ENCODE assay signal across 1 cellular context in the genomic region with DNA sequence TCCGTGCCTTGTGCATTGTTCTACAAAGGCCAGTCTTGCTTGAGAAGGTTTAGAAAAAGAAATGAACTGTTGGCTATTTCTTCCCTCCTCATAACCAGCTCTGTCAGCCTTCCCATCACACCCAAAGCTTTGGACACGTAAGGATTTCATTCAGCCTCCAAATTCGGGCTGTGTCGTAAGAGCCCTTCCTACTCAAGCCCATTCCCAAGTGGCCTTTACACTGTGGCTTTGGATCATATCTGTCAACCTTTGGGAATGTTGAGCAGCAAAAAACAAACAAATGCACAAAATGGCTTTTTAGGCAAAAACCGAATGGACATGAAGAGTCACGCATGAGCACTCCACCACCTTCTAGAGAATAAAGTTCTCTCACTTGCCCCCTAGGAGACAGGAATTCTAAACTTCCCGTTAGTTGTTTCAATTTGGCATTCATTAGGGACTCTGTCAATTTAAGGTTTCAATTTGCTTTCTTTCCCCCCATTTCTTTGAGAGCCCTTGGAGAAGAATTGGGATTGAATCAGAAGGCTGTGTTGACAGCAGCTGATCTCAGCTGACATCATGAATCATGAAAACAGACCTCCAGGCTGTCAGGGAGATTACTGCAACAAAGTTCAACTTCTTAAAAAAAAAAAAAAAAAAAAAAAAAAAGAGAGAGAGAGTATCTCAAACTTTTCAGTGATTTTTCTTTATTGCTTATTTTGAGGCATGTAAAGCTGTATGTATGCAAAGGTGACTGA.
TF ChIP-seq lines count a peak whose summit lies in the region.

No MANE protein-coding gene starts in this region.

TF ChIP-seq in HepG2, 621 proteins besides CTCF, POLR2A, EP300 and RAD21 (continued from another document and continues in another):
- TF ChIP-seq, protein P1, sequence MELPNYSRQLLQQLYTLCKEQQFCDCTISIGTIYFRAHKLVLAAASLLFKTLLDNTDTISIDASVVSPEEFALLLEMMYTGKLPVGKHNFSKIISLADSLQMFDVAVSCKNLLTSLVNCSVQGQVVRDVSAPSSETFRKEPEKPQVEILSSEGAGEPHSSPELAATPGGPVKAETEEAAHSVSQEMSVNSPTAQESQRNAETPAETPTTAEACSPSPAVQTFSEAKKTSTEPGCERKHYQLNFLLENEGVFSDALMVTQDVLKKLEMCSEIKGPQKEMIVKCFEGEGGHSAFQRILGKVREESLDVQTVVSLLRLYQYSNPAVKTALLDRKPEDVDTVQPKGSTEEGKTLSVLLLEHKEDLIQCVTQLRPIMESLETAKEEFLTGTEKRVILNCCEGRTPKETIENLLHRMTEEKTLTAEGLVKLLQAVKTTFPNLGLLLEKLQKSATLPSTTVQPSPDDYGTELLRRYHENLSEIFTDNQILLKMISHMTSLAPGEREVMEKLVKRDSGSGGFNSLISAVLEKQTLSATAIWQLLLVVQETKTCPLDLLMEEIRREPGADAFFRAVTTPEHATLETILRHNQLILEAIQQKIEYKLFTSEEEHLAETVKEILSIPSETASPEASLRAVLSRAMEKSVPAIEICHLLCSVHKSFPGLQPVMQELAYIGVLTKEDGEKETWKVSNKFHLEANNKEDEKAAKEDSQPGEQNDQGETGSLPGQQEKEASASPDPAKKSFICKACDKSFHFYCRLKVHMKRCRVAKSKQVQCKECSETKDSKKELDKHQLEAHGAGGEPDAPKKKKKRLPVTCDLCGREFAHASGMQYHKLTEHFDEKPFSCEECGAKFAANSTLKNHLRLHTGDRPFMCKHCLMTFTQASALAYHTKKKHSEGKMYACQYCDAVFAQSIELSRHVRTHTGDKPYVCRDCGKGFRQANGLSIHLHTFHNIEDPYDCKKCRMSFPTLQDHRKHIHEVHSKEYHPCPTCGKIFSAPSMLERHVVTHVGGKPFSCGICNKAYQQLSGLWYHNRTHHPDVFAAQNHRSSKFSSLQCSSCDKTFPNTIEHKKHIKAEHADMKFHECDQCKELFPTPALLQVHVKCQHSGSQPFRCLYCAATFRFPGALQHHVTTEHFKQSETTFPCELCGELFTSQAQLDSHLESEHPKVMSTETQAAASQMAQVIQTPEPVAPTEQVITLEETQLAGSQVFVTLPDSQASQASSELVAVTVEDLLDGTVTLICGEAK (IDR thresholded peaks at IDR 0.05), result peak; percentile 73
- TF ChIP-seq, protein P1 (CRISPR knock-in tag; IDR thresholded peaks at IDR 0.05), result no peak; the same call in 1 of the 2 replicates
- no peak for TF ChIP-seq ZNF562 (CRISPR knock-in tag; IDR thresholded peaks at IDR 0.05; ENCODE audit: borderline replicate concordance)
- peak; percentile 18; the same call in 1 of the 2 replicates for TF ChIP-seq EHMT2 (IDR thresholded peaks at IDR 0.05; ENCODE audit: borderline replicate concordance, low read depth, low read length)
- 0 out of 2 replicates have a peak, but pooled peaks have one; percentile 45 for TF ChIP-seq DPF2 (CRISPR knock-in tag; IDR thresholded peaks at IDR 0.05; ENCODE audit: borderline replicate concordance, low read depth)
- no peak for TF ChIP-seq THAP7 (CRISPR knock-in tag; IDR thresholded peaks at IDR 0.05)
- 0 out of 2 replicates have a peak, but pooled peaks have one; percentile 14 for TF ChIP-seq HMGXB3 (CRISPR knock-in tag; IDR thresholded peaks at IDR 0.05; ENCODE audit: borderline replicate concordance)
- TF ChIP-seq GATAD1 (CRISPR knock-in tag; IDR thresholded peaks at IDR 0.05), result 0 out of 2 replicates have a peak, but pooled peaks have one; percentile 10
- 0 out of 2 replicates have a peak, but pooled peaks have one; percentile 45 for TF ChIP-seq JUN (CRISPR knock-in tag; IDR thresholded peaks at IDR 0.05)
- no peak for TF ChIP-seq PHF20 (CRISPR knock-in tag; IDR thresholded peaks at IDR 0.05)
- TF ChIP-seq POGZ (CRISPR knock-in tag; IDR thresholded peaks at IDR 0.05), result peak; percentile 37; the same call in 1 of the 2 replicates
- TF ChIP-seq NFYB (CRISPR knock-in tag; IDR thresholded peaks at IDR 0.05), result no peak
- TF ChIP-seq TFAP4 (IDR thresholded peaks at IDR 0.05; ENCODE audit: borderline replicate concordance, low read depth), result peak; percentile 87
- TF ChIP-seq RARA (CRISPR knock-in tag; IDR thresholded peaks at IDR 0.05), result 0 out of 2 replicates have a peak, but pooled peaks have one; percentile 3
- 0 out of 2 replicates have a peak, but pooled peaks have one; percentile 2 for TF ChIP-seq ELF3 (CRISPR knock-in tag; IDR thresholded peaks at IDR 0.05)
- TF ChIP-seq ZGPAT (CRISPR knock-in tag; IDR thresholded peaks at IDR 0.05), result 0 out of 2 replicates have a peak, but pooled peaks have one; percentile 28
- peak; percentile 66; the same call in 1 of the 2 replicates for TF ChIP-seq ZNF292 (CRISPR knock-in tag; IDR thresholded peaks at IDR 0.05; ENCODE audit: borderline replicate concordance, low read depth)
- TF ChIP-seq, protein P2, sequence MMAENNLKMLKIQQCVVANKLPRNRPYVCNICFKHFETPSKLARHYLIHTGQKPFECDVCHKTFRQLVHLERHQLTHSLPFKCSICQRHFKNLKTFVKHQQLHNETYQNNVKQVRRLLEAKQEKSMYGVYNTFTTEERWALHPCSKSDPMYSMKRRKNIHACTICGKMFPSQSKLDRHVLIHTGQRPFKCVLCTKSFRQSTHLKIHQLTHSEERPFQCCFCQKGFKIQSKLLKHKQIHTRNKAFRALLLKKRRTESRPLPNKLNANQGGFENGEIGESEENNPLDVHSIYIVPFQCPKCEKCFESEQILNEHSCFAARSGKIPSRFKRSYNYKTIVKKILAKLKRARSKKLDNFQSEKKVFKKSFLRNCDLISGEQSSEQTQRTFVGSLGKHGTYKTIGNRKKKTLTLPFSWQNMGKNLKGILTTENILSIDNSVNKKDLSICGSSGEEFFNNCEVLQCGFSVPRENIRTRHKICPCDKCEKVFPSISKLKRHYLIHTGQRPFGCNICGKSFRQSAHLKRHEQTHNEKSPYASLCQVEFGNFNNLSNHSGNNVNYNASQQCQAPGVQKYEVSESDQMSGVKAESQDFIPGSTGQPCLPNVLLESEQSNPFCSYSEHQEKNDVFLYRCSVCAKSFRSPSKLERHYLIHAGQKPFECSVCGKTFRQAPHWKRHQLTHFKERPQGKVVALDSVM (CRISPR knock-in tag; IDR thresholded peaks at IDR 0.05), result 0 out of 2 replicates have a peak, but pooled peaks have one; percentile 11
- TF ChIP-seq HDAC1 (CRISPR knock-in tag; IDR thresholded peaks at IDR 0.05), result 0 out of 2 replicates have a peak, but pooled peaks have one; percentile 22
- TF ChIP-seq CHCHD3 (CRISPR knock-in tag; IDR thresholded peaks at IDR 0.05), result no peak
- peak; percentile 43; the same call in 1 of the 2 replicates for TF ChIP-seq ZNF644 (CRISPR knock-in tag; IDR thresholded peaks at IDR 0.05; ENCODE audit: low read depth)
- 0 out of 2 replicates have a peak, but pooled peaks have one; percentile 16 for TF ChIP-seq TBX2 (CRISPR knock-in tag; IDR thresholded peaks at IDR 0.05; ENCODE audit: borderline replicate concordance)
- TF ChIP-seq PRPF4 (IDR thresholded peaks at IDR 0.05; ENCODE audit: low read depth, low read length, poor library complexity, severe bottlenecking), result no peak
- TF ChIP-seq, protein P3, sequence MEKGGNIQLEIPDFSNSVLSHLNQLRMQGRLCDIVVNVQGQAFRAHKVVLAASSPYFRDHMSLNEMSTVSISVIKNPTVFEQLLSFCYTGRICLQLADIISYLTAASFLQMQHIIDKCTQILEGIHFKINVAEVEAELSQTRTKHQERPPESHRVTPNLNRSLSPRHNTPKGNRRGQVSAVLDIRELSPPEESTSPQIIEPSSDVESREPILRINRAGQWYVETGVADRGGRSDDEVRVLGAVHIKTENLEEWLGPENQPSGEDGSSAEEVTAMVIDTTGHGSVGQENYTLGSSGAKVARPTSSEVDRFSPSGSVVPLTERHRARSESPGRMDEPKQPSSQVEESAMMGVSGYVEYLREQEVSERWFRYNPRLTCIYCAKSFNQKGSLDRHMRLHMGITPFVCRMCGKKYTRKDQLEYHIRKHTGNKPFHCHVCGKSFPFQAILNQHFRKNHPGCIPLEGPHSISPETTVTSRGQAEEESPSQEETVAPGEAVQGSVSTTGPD (CRISPR knock-in tag; IDR thresholded peaks at IDR 0.05), result no peak
- TF ChIP-seq CHD2 (IDR thresholded peaks at IDR 0.05; ENCODE audit: low read depth, low read length), result no peak
- TF ChIP-seq SAP130 (CRISPR knock-in tag; IDR thresholded peaks at IDR 0.05; ENCODE audit: low read depth), result peak; percentile 22; the same call in 1 of the 2 replicates
- TF ChIP-seq TERF1 (CRISPR knock-in tag; IDR thresholded peaks at IDR 0.05), result no peak
